Comparison of ENCODE assay signal across 8 cellular contexts in the genomic region with DNA sequence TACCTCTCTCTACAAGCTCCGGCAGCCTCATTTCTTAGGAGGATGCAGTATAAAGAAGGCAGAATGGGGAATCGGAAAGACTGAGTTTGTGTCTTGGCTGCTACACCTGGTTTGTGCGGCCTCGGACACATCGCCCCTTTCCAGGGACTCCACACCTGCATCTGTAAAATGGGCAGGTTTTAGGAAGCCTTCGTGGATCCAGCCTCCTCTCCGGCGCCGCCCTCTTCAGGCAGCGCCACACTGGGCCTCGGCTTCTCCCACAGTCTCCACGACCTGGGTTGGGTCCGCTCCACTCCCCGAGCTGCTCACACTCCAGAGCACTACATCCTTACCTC. TPM values are rescaled to one million over a fixed set of nuclear protein-coding genes. Genes with fewer than 3 reads are reported as not detected.
DNase-seq lines count a peak whose midpoint lies in the region; ATAC-seq, FAIRE-seq and TF ChIP-seq lines count a peak whose summit lies in the region.

No MANE protein-coding gene starts in this region.

- H3K27ac ChIP-seq in A549 (peak overlapping the region; percentile 85 to 94), HUES48 (ENCODE audit: low read depth, low read length) (peak overlapping the region; percentile 71), caudate nucleus (ENCODE audit: low read depth, low read length) (peak overlapping the region; percentile 68)

- FAIRE-seq in A549 (lab: Jason Lieb, UNC), result no peak

- H3K9me3 ChIP-seq in A549 (no peaks in the 10 kb centered on the region), HUES48 (ENCODE audit: control insufficient read depth, insufficient read depth, low read length) (no peaks in the 10 kb centered on the region), mononuclear cell (ENCODE audit: low read depth, low read length) (no peaks in the 10 kb centered on the region)

- TF ChIP-seq EP300 in A549 (IDR thresholded peaks at IDR 0.05), result no peak

- H3K4me2 ChIP-seq in A549, result peak overlapping the region; percentile 95

- H3K4me1 ChIP-seq in A549 (peaks cover 18% of the 10 kb centered on the region; the same call in 2 of the 3 replicates), HUES48 (ENCODE audit: control insufficient read depth, insufficient read depth, low read length) (no peaks in the 10 kb centered on the region; the same call in 1 of the 2 replicates), mononuclear cell (ENCODE audit: insufficient read depth, low read length) (peaks cover 12% of the 10 kb centered on the region)

- H3K27me3 ChIP-seq in HUES48 (ENCODE audit: control insufficient read depth, insufficient read depth, low read length) (no peaks in the 10 kb centered on the region), mononuclear cell (ENCODE audit: insufficient read depth, low read length) (no peaks in the 10 kb centered on the region)

- POLR2A ChIA-PET in A549 (lab: Yijun Ruan, JAX), result interaction anchor here (0.5 to 2.2 kb wide), 14 partner anchors 10 to 964 kb away, joined by 3 to 27 read pairs (median 4); a partner anchor contains a TSS

- peak overlapping the region; percentile 83 for H3K9ac ChIP-seq in HUES48 (ENCODE audit: low read depth, low read length)

- ATAC-seq in A549 (peak; percentile 10 to 41; a peak in 5 of 6 replicates), GM19328 (IDR thresholded peaks at IDR 0.05; ENCODE audit: unreplicated experiment) (peak; percentile 8), GM19324 (IDR thresholded peaks at IDR 0.05; ENCODE audit: low FRiP score, unreplicated experiment) (no peak)

- 2% methylated on average over 14 of the region's 14 CpGs for WGBS in A549 (ENCODE audit: missing lambda C conversion rate)

- no peak for TF ChIP-seq RAD21 in A549 (conservative IDR thresholded peaks at IDR 0.05 in 1 of 2, IDR thresholded peaks at IDR 0.05 in 1 of 2)

- no peak for DNase-seq in A549 (ENCODE audit: low read depth in 1 of 2, low spot score in 1 of 2)
- DNase-seq in caudate nucleus (lab: John Stamatoyannopoulos, UW), result peak in 1 of 61 donors; percentile 48
- no peak for DNase-seq in NCI-H748 (lab: John Stamatoyannopoulos, UW; ENCODE audit: unreplicated experiment)
- DNase-seq in UCSD-AML1 (lab: John Stamatoyannopoulos, UW; ENCODE audit: unreplicated experiment), result no peak

- TF ChIP-seq CTCF in A549 (IDR thresholded peaks at IDR 0.05), result no peak

- H3K4me3 ChIP-seq in A549 (peak overlapping the region; percentile 88), HUES48 (ENCODE audit: low read depth, low read length) (peak overlapping the region; percentile 89), mononuclear cell (ENCODE audit: low read length) (peak overlapping the region; percentile 76)

- peaks cover 12% of the 10 kb centered on the region; the same call in 1 of the 2 replicates for H3K36me3 ChIP-seq in HUES48 (ENCODE audit: control insufficient read depth, insufficient read depth, low read length)

- CTCF ChIA-PET in A549 (lab: Yijun Ruan, JAX), result interaction anchor here (1.0 to 12.8 kb wide), 6 partner anchors 9 to 184 kb away, joined by 3 to 260 read pairs (median 4); a partner anchor contains a TSS

- TF ChIP-seq POLR2A in A549 (IDR thresholded peaks at IDR 0.05; ENCODE audit: low read length), result no peak

TF ChIP-seq in A549, 52 proteins besides CTCF, POLR2A, EP300 and RAD21:
- TF ChIP-seq GATA3 (IDR thresholded peaks at IDR 0.05; ENCODE audit: borderline replicate concordance) (no peak), TP53 (CRISPR knock-in tag; IDR thresholded peaks at IDR 0.05) (0 out of 2 replicates have a peak, but pooled peaks have one; percentile 20), FOXS1 (CRISPR knock-in tag; IDR thresholded peaks at IDR 0.05) (no peak), ZNF302 (CRISPR knock-in tag; IDR thresholded peaks at IDR 0.05) (no peak), HDAC2 (IDR thresholded peaks at IDR 0.05) (peak; percentile 84; the same call in 1 of the 2 replicates), POLR2AphosphoS2 (conservative IDR thresholded peaks at IDR 0.05; ENCODE audit: low read length) (no peak), CHD2 (IDR thresholded peaks at IDR 0.05; ENCODE audit: low read length, partially characterized antibody) (no peak), HOXB5 (CRISPR knock-in tag; IDR thresholded peaks at IDR 0.05) (no peak), NFE2L2 (conservative IDR thresholded peaks at IDR 0.05; ENCODE audit: low read length) (no peak), NR3C1 (IDR thresholded peaks at IDR 0.05) (no peak), JUN (IDR thresholded peaks at IDR 0.05) (no peak), KDM5A (IDR thresholded peaks at IDR 0.05) (0 out of 2 replicates have a peak, but pooled peaks have one; percentile 26), KDM1A (IDR thresholded peaks at IDR 0.05; ENCODE audit: low read depth) (peak; percentile 94), CHD4 (IDR thresholded peaks at IDR 0.05; ENCODE audit: borderline replicate concordance) (0 out of 2 replicates have a peak, but pooled peaks have one; percentile 73), ESRRA (IDR thresholded peaks at IDR 0.05; ENCODE audit: borderline replicate concordance, low read length) (no peak), CBX8 (IDR thresholded peaks at IDR 0.05) (no peak), TFCP2L1 (CRISPR knock-in tag; IDR thresholded peaks at IDR 0.05) (no peak), ZFP36 (IDR thresholded peaks at IDR 0.05; ENCODE audit: borderline replicate concordance, partially characterized antibody) (no peak)
- TF ChIP-seq, protein P1, sequence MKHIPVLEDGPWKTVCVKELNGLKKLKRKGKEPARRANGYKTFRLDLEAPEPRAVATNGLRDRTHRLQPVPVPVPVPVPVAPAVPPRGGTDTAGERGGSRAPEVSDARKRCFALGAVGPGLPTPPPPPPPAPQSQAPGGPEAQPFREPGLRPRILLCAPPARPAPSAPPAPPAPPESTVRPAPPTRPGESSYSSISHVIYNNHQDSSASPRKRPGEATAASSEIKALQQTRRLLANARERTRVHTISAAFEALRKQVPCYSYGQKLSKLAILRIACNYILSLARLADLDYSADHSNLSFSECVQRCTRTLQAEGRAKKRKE (CRISPR knock-in tag; IDR thresholded peaks at IDR 0.05; ENCODE audit: low read depth), result no peak
- TF ChIP-seq, protein P2, sequence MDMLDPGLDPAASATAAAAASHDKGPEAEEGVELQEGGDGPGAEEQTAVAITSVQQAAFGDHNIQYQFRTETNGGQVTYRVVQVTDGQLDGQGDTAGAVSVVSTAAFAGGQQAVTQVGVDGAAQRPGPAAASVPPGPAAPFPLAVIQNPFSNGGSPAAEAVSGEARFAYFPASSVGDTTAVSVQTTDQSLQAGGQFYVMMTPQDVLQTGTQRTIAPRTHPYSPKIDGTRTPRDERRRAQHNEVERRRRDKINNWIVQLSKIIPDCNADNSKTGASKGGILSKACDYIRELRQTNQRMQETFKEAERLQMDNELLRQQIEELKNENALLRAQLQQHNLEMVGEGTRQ (IDR thresholded peaks at IDR 0.05), result no peak

RNA-seq across cellular contexts. Expression of a gene that starts 0.3 kb away (rescaled TPM):
- 34.9 and 55.7 TPM in 2 replicates for polyA plus RNA-seq in A549 (2011; rRNA removed)
- 20.8 and 25.6 TPM in 2 replicates for polyA plus RNA-seq in A549 (2012; cell fraction: cytosol; rRNA removed)
- 15.5 and 24.5 TPM in 2 replicates for polyA plus RNA-seq in A549 (2012; cell fraction: nucleus; rRNA removed)
- polyA plus RNA-seq in A549 (2017; fragmentation: RNase III; extraction: RNeasy Plus Mini Kit Qiagen cat#74134 plus additional on column Dnase treatment), result 27.6 to 31.3 TPM (median 31.1 TPM) in 3 replicates
- polyA minus RNA-seq in A549 (2011; rRNA and poly(A)+ RNA removed), result 33.7 and 34.2 TPM in 2 replicates
- 2.5 TPM for total RNA-seq in mononuclear cell
